In the genomic region with DNA sequence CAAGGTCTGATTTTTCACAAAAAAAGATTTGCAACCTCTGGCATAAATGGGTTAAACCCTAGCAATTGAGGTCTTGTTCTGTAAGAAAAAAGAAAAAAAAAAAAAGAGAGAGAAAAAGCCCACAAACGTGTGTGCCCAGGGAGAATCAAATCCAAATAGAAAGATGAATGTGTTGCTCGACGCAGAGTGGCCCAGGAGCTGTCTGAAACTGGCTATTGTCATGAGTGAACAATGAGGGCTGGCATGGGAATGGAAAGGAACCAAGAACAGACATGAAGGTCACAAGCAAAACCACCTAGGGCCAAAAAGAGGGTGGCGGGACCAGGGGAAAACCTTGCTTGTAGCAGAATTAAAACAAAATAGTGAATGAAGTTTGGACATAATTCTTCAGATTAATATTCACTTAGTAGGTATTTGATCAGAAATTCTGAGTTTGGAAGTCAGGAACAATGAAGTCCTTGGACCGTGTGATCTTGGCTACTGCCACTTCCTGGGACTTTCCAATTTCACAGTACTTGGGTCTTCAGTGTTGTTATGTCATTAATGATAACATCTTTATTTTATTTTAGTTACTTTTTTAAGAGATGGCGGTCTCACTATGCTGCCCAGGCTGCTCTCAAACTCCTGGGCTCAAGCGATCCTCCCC, we compare ENCODE assay signal across 8 cellular contexts. TPM values are rescaled to one million over a fixed set of nuclear protein-coding genes. Genes with fewer than 3 reads are reported as not detected.
DNase-seq lines count a peak whose midpoint lies in the region; ATAC-seq and TF ChIP-seq lines count a peak whose summit lies in the region.

No MANE protein-coding gene starts in this region.

- peaks cover 65% of the 10 kb centered on the region for H3K36me3 Mint-ChIP-seq in activated T-cell treated with anti-CD3 and anti-CD28 coated beads, Interleukin-2, amount 50 U/mL, for 4 hours (ENCODE audit: insufficient read depth)
- H3K36me3 Mint-ChIP-seq in activated T-helper 17 cell treated with anti-CD3 and anti-CD28 coated beads, Interleukin-2, amount 50 U/mL, for 72 hours (ENCODE audit: low read depth): peaks cover 100% of the 10 kb centered on the region
- peaks cover 5 to 31% (median 14%) of the 10 kb centered on the region in 3 donors for H3K36me3 Mint-ChIP-seq in immature natural killer cell

- no peaks in the 10 kb centered on the region for H3K27me3 Mint-ChIP-seq in activated T-cell treated with anti-CD3 and anti-CD28 coated beads, Interleukin-2, amount 50 U/mL, for 4 hours (ENCODE audit: low read depth)
- H3K27me3 Mint-ChIP-seq in activated T-helper 17 cell treated with anti-CD3 and anti-CD28 coated beads, Interleukin-2, amount 50 U/mL, for 72 hours: no peaks in the 10 kb centered on the region
- peaks cover 5 to 22% (median 21%) of the 10 kb centered on the region in 3 donors for H3K27me3 Mint-ChIP-seq in immature natural killer cell (ENCODE audit: low read depth in 3 of 3)

- TF ChIP-seq CTCF in thoracic aorta (IDR thresholded peaks at IDR 0.05): no peak

- peaks cover 54 to 71% of the 10 kb centered on the region in 2 donors for H3K4me1 ChIP-seq in thoracic aorta (ENCODE audit: control insufficient read depth in 1 of 2, low read depth in 2 of 2)

- H3K27ac Mint-ChIP-seq in activated T-helper 17 cell treated with anti-CD3 and anti-CD28 coated beads, Interleukin-2, amount 50 U/mL, for 72 hours: peak overlapping the region; percentile 98
- H3K27ac Mint-ChIP-seq in immature natural killer cell: peak overlapping the region; percentile 74 to 96 (median 95)

- no peak for DNase-seq in activated T-cell treated with anti-CD3 and anti-CD28 coated beads, Interleukin-2, amount 50 U/mL, for 4 hours
- no peak for DNase-seq in activated T-cell treated with anti-CD3 and anti-CD28 coated beads for 4 hours
- no peak for DNase-seq in immature natural killer cell
- no peak for DNase-seq in thoracic aorta (ENCODE audit: low spot score)
- DNase-seq in DMS114 treated with DMSO at 0.1 percent for 48 hours (lab: John Stamatoyannopoulos, UW; ENCODE audit: unreplicated experiment): no peak
- DNase-seq in mesenteric fat pad (ENCODE audit: low spot score): no peak
- DNase-seq in kidney glomerular epithelial cell (lab: John Stamatoyannopoulos, UW): no peak

- H3K27ac ChIP-seq in thoracic aorta: peak overlapping the region; percentile 20 to 32

- H3K4me3 ChIP-seq in thoracic aorta: peak overlapping the region; percentile 97

- H3K4me3 Mint-ChIP-seq in activated T-cell treated with anti-CD3 and anti-CD28 coated beads, Interleukin-2, amount 50 U/mL, for 4 hours: peak overlapping the region; percentile 96
- peak overlapping the region; percentile 89 for H3K4me3 Mint-ChIP-seq in activated T-helper 17 cell treated with anti-CD3 and anti-CD28 coated beads, Interleukin-2, amount 50 U/mL, for 72 hours
- peak overlapping the region; percentile 46 to 92 (median 62) for H3K4me3 Mint-ChIP-seq in immature natural killer cell

- peaks cover 33% of the 10 kb centered on the region for H3K36me3 ChIP-seq in thoracic aorta

- H3K4me1 Mint-ChIP-seq in activated T-cell treated with anti-CD3 and anti-CD28 coated beads, Interleukin-2, amount 50 U/mL, for 4 hours (ENCODE audit: low read depth): peaks cover 65% of the 10 kb centered on the region
- peaks cover 31% of the 10 kb centered on the region for H3K4me1 Mint-ChIP-seq in activated T-helper 17 cell treated with anti-CD3 and anti-CD28 coated beads, Interleukin-2, amount 50 U/mL, for 72 hours
- peaks cover 62 to 68% of the 10 kb centered on the region in 2 donors for H3K4me1 Mint-ChIP-seq in immature natural killer cell

- H3K27me3 ChIP-seq in thoracic aorta (replicated peaks; ENCODE audit: insufficient read depth): no peaks in the 10 kb centered on the region

- ATAC-seq in activated T-cell treated with anti-CD3 and anti-CD28 coated beads, Interleukin-2, amount 50 U/mL, for 4 hours: no peak
- no peak for ATAC-seq in activated T-helper 17 cell treated with anti-CD3 and anti-CD28 coated beads, Interleukin-2, amount 50 U/mL, for 72 hours (replicated peaks)
- no peak for ATAC-seq in thoracic aorta (ENCODE audit: insufficient number of reproducible peaks, low FRiP score, low read depth)

- H3K9me3 ChIP-seq in thoracic aorta: no peaks in the 10 kb centered on the region

- no peaks in the 10 kb centered on the region for H3K9me3 Mint-ChIP-seq in activated T-cell treated with anti-CD3 and anti-CD28 coated beads, Interleukin-2, amount 50 U/mL, for 4 hours
- H3K9me3 Mint-ChIP-seq in activated T-helper 17 cell treated with anti-CD3 and anti-CD28 coated beads, Interleukin-2, amount 50 U/mL, for 72 hours: no peaks in the 10 kb centered on the region
- peaks cover 0 to 2% (median 0%) of the 10 kb centered on the region in 6 donors for H3K9me3 Mint-ChIP-seq in immature natural killer cell

RNA-seq across cellular contexts. Expression of gene ENO1, which starts 3.1 kb away (rescaled TPM):
- total RNA-seq in activated T-cell treated with anti-CD3 and anti-CD28 coated beads, Interleukin-2, amount 50 U/mL, for 4 hours: 1,000 to 10,000 TPM; 3,836 to 4,068 (median 3,869) TPM
- 1,000 to 10,000 TPM; 3,460 to 3,623 TPM for total RNA-seq in activated T-helper 17 cell treated with anti-CD3 and anti-CD28 coated beads, Interleukin-2, amount 50 U/mL, for 72 hours
- polyA plus RNA-seq in immature natural killer cell: 100 to 1,000 TPM; 856 to 982 (median 955) TPM
- 100 to 1,000 TPM; 570 to 767 TPM for total RNA-seq in thoracic aorta
- total RNA-seq in mesenteric fat pad: 863 TPM

RNA-seq across cellular contexts. Expression of gene RERE, which starts 57.9 kb away (rescaled TPM):
- total RNA-seq in activated T-cell treated with anti-CD3 and anti-CD28 coated beads, Interleukin-2, amount 50 U/mL, for 4 hours: 10 to 100 TPM; 40.5 to 53.4 (median 47.8) TPM
- 10 to 100 TPM; 48.0 to 50.5 TPM for total RNA-seq in activated T-helper 17 cell treated with anti-CD3 and anti-CD28 coated beads, Interleukin-2, amount 50 U/mL, for 72 hours
- 1 to 10 TPM; 3.8 to 5.9 (median 3.8) TPM for polyA plus RNA-seq in immature natural killer cell
- 100 to 1,000 TPM; 144 to 174 TPM for total RNA-seq in thoracic aorta
- total RNA-seq in mesenteric fat pad: 120 TPM
